Comparison of ENCODE assay signal across 9 cellular contexts in genomic region chr2:116510117-116510671, GRCh38.
DNase-seq lines count a peak whose midpoint lies in the region; ATAC-seq and TF ChIP-seq lines count a peak whose summit lies in the region.
"Had no signal": no experiment of that assay in that cellular context is flagged by ENCODE, and none has a peak within 500 bp of the region (broad histone marks: within the 10 kb centered on the region; RNA-seq: fewer than 3 reads in every experiment).

No MANE protein-coding gene starts in this region.

- DNase-seq in NOMO-1 treated with DMSO at 0.1 percent for 48 hours (lab: John Stamatoyannopoulos, UW; ENCODE audit: unreplicated experiment) (peak; percentile 10), NOMO-1 treated with dmso at 0.1 percent for 144 hours (lab: John Stamatoyannopoulos, UW; ENCODE audit: unreplicated experiment) (no peak), NCI-H345 treated with DMSO at 0.1 percent for 48 hours (lab: John Stamatoyannopoulos, UW; ENCODE audit: unreplicated experiment) (peak; percentile 40), cardiac fibroblast (ENCODE audit: low read depth in 2 of 2) (peak; percentile 1 to 11), superior temporal gyrus (ENCODE audit: extremely low spot score) (peak; percentile 50), HPDE6-E6E7 (ENCODE audit: extremely low spot score) (no peak)
- DNase-seq in activated T-cell treated with anti-CD3 and anti-CD28 coated beads, Interleukin-2, amount 50 U/mL, for 1 hour, result no peak
- DNase-seq: left ventricle myocardium superior had no signal

- no peak overlapping the region for H3K4me3 ChIP-seq in cardiac fibroblast (replicated peaks in 1 of 2; ENCODE audit: low read depth in 2 of 2, low read length in 2 of 2)

- TF ChIP-seq CTCF in cardiac fibroblast (IDR thresholded peaks at IDR 0.05; ENCODE audit: low read depth, low read length), result peak; percentile 25

- no peak for ATAC-seq in HG03097 (IDR thresholded peaks at IDR 0.05; ENCODE audit: low FRiP score, unreplicated experiment)
- ATAC-seq: left ventricle myocardium superior had no signal

Comparison
In these comparisons a context has a peak if more than half of its experiments do, and no peak if none do; other contexts are left out.
1. DNase-seq: peak in NOMO-1 treated with DMSO at 0.1 percent for 48 hours (single experiment), NCI-H345 treated with DMSO at 0.1 percent for 48 hours (single experiment), cardiac fibroblast (2 of 2) and superior temporal gyrus (single experiment); none in NOMO-1 treated with dmso at 0.1 percent for 144 hours (single experiment), activated T-cell treated with anti-CD3 and anti-CD28 coated beads, Interleukin-2, amount 50 U/mL, for 1 hour (single experiment) and HPDE6-E6E7 (single experiment).